ENCODE assay signal across 8 cellular contexts in genomic region chr19:46748325-46749109, GRCh38. TPM values are rescaled to one million over a fixed set of nuclear protein-coding genes. Genes with fewer than 3 reads are reported as not detected.
DNase-seq lines count a peak whose midpoint lies in the region; ATAC-seq and TF ChIP-seq lines count a peak whose summit lies in the region.

No MANE protein-coding gene starts in this region.

- no peaks in the 10 kb centered on the region for H3K9me3 ChIP-seq in HCT116 (ENCODE audit: control insufficient read depth in 1 of 2, insufficient read depth in 1 of 2, low read depth in 1 of 2, low read length in 2 of 2)

- H3K79me2 ChIP-seq in HCT116 (ENCODE audit: insufficient read depth, low read length) = peaks cover 26% of the 10 kb centered on the region

- peaks cover 5 to 23% of the 10 kb centered on the region in 2 experiments for H3K4me1 ChIP-seq in HCT116 (ENCODE audit: control insufficient read depth in 1 of 2, insufficient read depth in 2 of 2, low read length in 2 of 2)

- intact Hi-C loops in HCT116 (cut with micrococcal nuclease) (no loop called here), left cardiac atrium (cut with DNase I) (no loop called here)

- CTCF ChIA-PET in HCT116 (lab: Charles Lee) = interaction anchor here (1.2 to 1.5 kb wide), 2 partner anchors 87 to 92 kb away, joined by 3 read pairs; partner anchors contain the start of gene DACT3

- no peak overlapping the region for H2AFZ ChIP-seq in HCT116 (ENCODE audit: low read depth, low read length, poor library complexity, severe bottlenecking)

- TF ChIP-seq POLR2A in HCT116 (IDR thresholded peaks at IDR 0.05; ENCODE audit: borderline replicate concordance, extremely low read depth, insufficient read depth, insufficient read length) = no peak

- H3K27ac ChIP-seq in HCT116 (ENCODE audit: low read depth, low read length) = no peak overlapping the region

- no peaks in the 10 kb centered on the region for H3K27me3 ChIP-seq in HCT116 (ENCODE audit: insufficient read depth, low read length)

- RAD21 ChIA-PET in HCT116 (lab: Charles Lee; ENCODE audit: low non-redundant PET in 1 of 2, low total read pairs in 2 of 2, uncharacterized antibody in 2 of 2, unreplicated experiment in 2 of 2) = no interaction called here

- no peak overlapping the region for H3K9ac ChIP-seq in HCT116 (ENCODE audit: low read length)

- POLR2A ChIA-PET in HCT116 (lab: Charles Lee) = interaction anchor here (0.6 kb wide), 1 partner anchor 81 kb away, joined by 4 read pairs; no protein-coding TSS in a partner anchor

- no peaks in the 10 kb centered on the region; a peak in 2 of 4 replicates for H3K36me3 ChIP-seq in HCT116 (ENCODE audit: control insufficient read depth in 1 of 2, insufficient read depth in 2 of 2, low read length in 2 of 2)

- H3K9me2 ChIP-seq in HCT116 (ENCODE audit: insufficient read depth) = no peaks in the 10 kb centered on the region

- H3K4me3 ChIP-seq in HCT116 (replicated peaks in 1 of 2; ENCODE audit: low read depth in 1 of 2, low read length in 2 of 2) = no peak overlapping the region

- DNase-seq in AG09319 (ENCODE audit: extremely low read depth, low read depth) = no peak
- DNase-seq in HCT116 (ENCODE audit: low read depth, low spot score) = no peak
- DNase-seq in activated naive CD4-positive, alpha-beta T cell treated with anti-CD3 and anti-CD28 coated beads, Interleukin-2, amount 50 U/mL, for 16 hours = peak; percentile 81
- peak; percentile 75 for DNase-seq in left cardiac atrium
- peak; percentile 43 to 71 for DNase-seq in stimulated activated CD4-positive, alpha-beta T cell treated with anti-CD3 and anti-CD28 coated beads, Interleukin-1b, Interleukin-23, amount 100 ng/mL, for 1 hour (ENCODE audit: low read depth in 2 of 2)
- no peak for DNase-seq in NCI-H524 treated with DMSO at 0.1 percent for 48 hours (lab: John Stamatoyannopoulos, UW)

- TF ChIP-seq RAD21 in HCT116 (IDR thresholded peaks at IDR 0.05; ENCODE audit: low read depth) = no peak

- 0 out of 2 replicates have a peak, but pooled peaks have one; percentile 15 for ATAC-seq in HCT116
- ATAC-seq in SK-N-SH treated with all-trans-retinoic acid at 6 μM for 48 hours = peak; percentile 35; the same call in 1 of the 3 replicates
- no peak for ATAC-seq in left cardiac atrium
- ATAC-seq in GM21390 (IDR thresholded peaks at IDR 0.05; ENCODE audit: unreplicated experiment) = no peak

- BruUV-seq in HCT116 (replicated peaks; lab: Mats Ljungman, UMichigan) = no TSS peak

- no peak overlapping the region for H3K4me2 ChIP-seq in HCT116 (ENCODE audit: low read length)

- H4K20me1 ChIP-seq in HCT116 (ENCODE audit: insufficient read depth) = peaks cover 3% of the 10 kb centered on the region; the same call in 1 of the 2 replicates

- TF ChIP-seq CTCF in AG09319 (IDR thresholded peaks at IDR 0.05; ENCODE audit: low read depth, low read length) (peak; percentile 80), HCT116 (IDR thresholded peaks at IDR 0.05 in 2 of 3, conservative IDR thresholded peaks at IDR 0.05 in 1 of 3; ENCODE audit: borderline replicate concordance in 1 of 3, insufficient read depth in 1 of 3, low read depth in 2 of 3, low read length in 2 of 3) (peak; percentile 51 to 95 (median 92); a peak in 5 of 6 replicates)

TF ChIP-seq in HCT116, 20 proteins besides CTCF, POLR2A, EP300 and RAD21:
- TF ChIP-seq JUND (IDR thresholded peaks at IDR 0.05) = no peak
- no peak for TF ChIP-seq POLR2AphosphoS5 (IDR thresholded peaks at IDR 0.05; ENCODE audit: low read depth, low read length)
- no peak for TF ChIP-seq SIN3A (IDR thresholded peaks at IDR 0.05; ENCODE audit: low read depth)
- TF ChIP-seq SRF (IDR thresholded peaks at IDR 0.05; ENCODE audit: low read depth) = no peak
- TF ChIP-seq CBX3 (IDR thresholded peaks at IDR 0.05; ENCODE audit: low read depth) = no peak
- TF ChIP-seq SP1 (IDR thresholded peaks at IDR 0.05; ENCODE audit: low read depth) = no peak
- TF ChIP-seq EZH2phosphoT487 (IDR thresholded peaks at IDR 0.05; ENCODE audit: borderline replicate concordance) = no peak

TF ChIP-seq in SK-N-SH treated with all-trans-retinoic acid at 6 μM for 48 hours, 23 proteins besides CTCF, POLR2A, EP300 and RAD21:
- no peak for TF ChIP-seq ZC3H10 (CRISPR knock-in tag; IDR thresholded peaks at IDR 0.05)
- TF ChIP-seq BACH2 (CRISPR knock-in tag; IDR thresholded peaks at IDR 0.05; ENCODE audit: borderline replicate concordance) = no peak
- no peak for TF ChIP-seq OSR1 (CRISPR knock-in tag; IDR thresholded peaks at IDR 0.05)
- TF ChIP-seq TOX (CRISPR knock-in tag; IDR thresholded peaks at IDR 0.05; ENCODE audit: borderline replicate concordance) = no peak
- TF ChIP-seq ZNF565 (CRISPR knock-in tag; conservative IDR thresholded peaks at IDR 0.05; ENCODE audit: low read depth) = no peak
- TF ChIP-seq, protein P1, sequence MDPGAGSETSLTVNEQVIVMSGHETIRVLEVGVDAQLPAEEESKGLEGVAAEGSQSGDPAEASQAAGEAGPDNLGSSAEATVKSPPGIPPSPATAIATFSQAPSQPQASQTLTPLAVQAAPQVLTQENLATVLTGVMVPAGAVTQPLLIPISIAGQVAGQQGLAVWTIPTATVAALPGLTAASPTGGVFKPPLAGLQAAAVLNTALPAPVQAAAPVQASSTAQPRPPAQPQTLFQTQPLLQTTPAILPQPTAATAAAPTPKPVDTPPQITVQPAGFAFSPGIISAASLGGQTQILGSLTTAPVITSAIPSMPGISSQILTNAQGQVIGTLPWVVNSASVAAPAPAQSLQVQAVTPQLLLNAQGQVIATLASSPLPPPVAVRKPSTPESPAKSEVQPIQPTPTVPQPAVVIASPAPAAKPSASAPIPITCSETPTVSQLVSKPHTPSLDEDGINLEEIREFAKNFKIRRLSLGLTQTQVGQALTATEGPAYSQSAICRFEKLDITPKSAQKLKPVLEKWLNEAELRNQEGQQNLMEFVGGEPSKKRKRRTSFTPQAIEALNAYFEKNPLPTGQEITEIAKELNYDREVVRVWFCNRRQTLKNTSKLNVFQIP (CRISPR knock-in tag; IDR thresholded peaks at IDR 0.05; ENCODE audit: borderline replicate concordance, low read depth) = no peak
- TF ChIP-seq ARNTL (CRISPR knock-in tag; IDR thresholded peaks at IDR 0.05; ENCODE audit: borderline replicate concordance, low read depth) = no peak
- TF ChIP-seq ZFP30 (CRISPR knock-in tag; IDR thresholded peaks at IDR 0.05) = no peak

RNA-seq across cellular contexts. Expression of gene STRN4, which starts 2.3 kb away (rescaled TPM):
- 107 TPM for total RNA-seq in HCT116 (2021; ENCODE audit: unreplicated experiment)
- 95.1 and 137 TPM in 2 replicates for polyA plus RNA-seq in HCT116 (2012)
- total RNA-seq in left cardiac atrium = 10 to 100 TPM; 37.2 to 61.9 TPM

RNA-seq across cellular contexts. Expression of gene FKRP, which starts 2.7 kb away (rescaled TPM):
- total RNA-seq in HCT116 (2021; ENCODE audit: unreplicated experiment) = 19.4 TPM
- polyA plus RNA-seq in HCT116 (2012) = 9.0 and 13.3 TPM in 2 replicates
- 10 to 100 TPM; 12.4 to 17.3 TPM for total RNA-seq in left cardiac atrium

RNA-seq across cellular contexts. Expression of gene PRKD2, which starts 31.6 kb away (rescaled TPM):
- 73.5 TPM for total RNA-seq in HCT116 (2021; ENCODE audit: unreplicated experiment)
- polyA plus RNA-seq in HCT116 (2012) = 62.1 and 81.0 TPM in 2 replicates
- total RNA-seq in left cardiac atrium = 10 to 100 TPM; 14.9 to 18.0 TPM

RNA-seq across cellular contexts. Expression of gene SLC1A5, which starts 39.9 kb away (rescaled TPM):
- total RNA-seq in HCT116 (2021; ENCODE audit: unreplicated experiment) (284 TPM), left cardiac atrium (10 to 100 TPM; 34.3 to 40.8 TPM)
- polyA plus RNA-seq in HCT116 (2012) = 346 and 361 TPM in 2 replicates

Comparison
In these comparisons a context has a peak if more than half of its experiments do, and no peak if none do; other contexts are left out.
1. DNase-seq: peak in activated naive CD4-positive, alpha-beta T cell treated with anti-CD3 and anti-CD28 coated beads, Interleukin-2, amount 50 U/mL, for 16 hours (single experiment), left cardiac atrium (single experiment) and stimulated activated CD4-positive, alpha-beta T cell treated with anti-CD3 and anti-CD28 coated beads, Interleukin-1b, Interleukin-23, amount 100 ng/mL, for 1 hour (2 of 2); none in AG09319 (single experiment), HCT116 (single experiment) and NCI-H524 treated with DMSO at 0.1 percent for 48 hours (single experiment).
2. ATAC-seq: peak in HCT116 (single experiment) and SK-N-SH treated with all-trans-retinoic acid at 6 μM for 48 hours (single experiment); none in left cardiac atrium (0 of 2) and GM21390 (single experiment).